10 cellular contexts compared by ENCODE assay signal in genomic region chr1:159994896-159995295, GRCh38. TPM values are rescaled to one million over a fixed set of nuclear protein-coding genes. Genes with fewer than 3 reads are reported as not detected.
"Had no signal": no experiment of that assay in that cellular context is flagged by ENCODE, and none has a peak within 500 bp of the region (broad histone marks: within the 10 kb centered on the region; RNA-seq: fewer than 3 reads in every experiment).

No MANE protein-coding gene starts in this region.

- FAIRE-seq: HepG2 had no signal

- H3K4me3 ChIP-seq: GM23248, HAP-1 had no signal

- H3K4me1 ChIP-seq: HAP-1 had no signal

- H3K36me3 ChIP-seq: HAP-1 had no signal

- H3K9ac ChIP-seq: GM23248 had no signal

- ATAC-seq: HCT116, HepG2 had no signal

- H3K4me3 Mint-ChIP-seq: HFFc6, IgD-negative memory B cell had no signal

- H3K9me3 ChIP-seq: HAP-1 had no signal

- H2AFZ ChIP-seq: GM23248 had no signal

- H3K9me3 Mint-ChIP-seq: HFFc6, IgD-negative memory B cell had no signal

- H3K27ac ChIP-seq: HL-60 had no signal

- H3K36me3 Mint-ChIP-seq: IgD-negative memory B cell had no signal

- H3K27ac Mint-ChIP-seq: HFFc6, IgD-negative memory B cell had no signal

- DNase-seq: GM23248, GOT3, H7, HFFc6 had no signal

RNA-seq across cellular contexts. Expression of gene SLAMF9, which starts 40.9 kb away (rescaled TPM):
- total RNA-seq: GM23248, H4, H7, HepG2 had no signal
- polyA plus RNA-seq: IgD-negative memory B cell had no signal

RNA-seq across cellular contexts. Expression of gene IGSF9, which starts 49.5 kb away (rescaled TPM):
- total RNA-seq: GM23248, HepG2, HFFc6 had no signal
